ENCODE assay signal across 15 cellular contexts in the genomic region with DNA sequence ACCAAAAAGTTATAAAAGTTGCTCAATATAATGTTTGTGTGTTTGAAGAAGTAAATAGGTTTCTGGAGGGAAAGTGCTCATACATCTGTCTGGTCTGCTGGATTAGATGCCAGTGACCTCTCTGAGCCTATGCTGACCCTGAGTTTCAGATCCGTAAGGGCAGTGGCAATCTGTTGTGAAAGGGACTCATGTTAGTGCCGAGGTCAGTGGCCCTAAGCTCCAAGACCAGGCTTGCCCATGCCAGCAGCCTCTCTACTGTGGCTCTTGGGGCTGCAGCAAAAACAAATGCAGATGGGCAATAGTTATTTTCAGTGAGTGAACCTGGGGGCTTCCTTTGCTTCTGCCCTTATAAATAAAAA. TPM values are rescaled to one million over a fixed set of nuclear protein-coding genes. Genes with fewer than 3 reads are reported as not detected.
DNase-seq lines count a peak whose midpoint lies in the region; ATAC-seq and TF ChIP-seq lines count a peak whose summit lies in the region.
"Had no signal": no experiment of that assay in that cellular context is flagged by ENCODE, and none has a peak within 500 bp of the region (broad histone marks: within the 10 kb centered on the region; RNA-seq: fewer than 3 reads in every experiment).

No MANE protein-coding gene starts in this region.

- H3K4me1 ChIP-seq in left ventricle myocardium inferior: no peaks in the 10 kb centered on the region
- H3K4me1 ChIP-seq in neutrophil (ENCODE audit: control insufficient read depth in 1 of 2, insufficient read depth in 1 of 2, low read depth in 1 of 2, low read length in 1 of 2): peaks cover 20 to 23% of the 10 kb centered on the region in 2 experiments
- no peaks in the 10 kb centered on the region for H3K4me1 ChIP-seq in prostate gland (replicated peaks)
- no peaks in the 10 kb centered on the region for H3K4me1 ChIP-seq in endodermal cell (ENCODE audit: control insufficient read depth, insufficient read depth, low read length)

- H3K4me3 ChIP-seq in left ventricle myocardium inferior (no peak overlapping the region), neutrophil (ENCODE audit: low read depth in 1 of 2, low read length in 1 of 2) (no peak overlapping the region), prostate gland (no peak overlapping the region), endodermal cell (ENCODE audit: low read length) (no peak overlapping the region)

- TF ChIP-seq CTCF in left ventricle myocardium inferior (IDR thresholded peaks at IDR 0.05; ENCODE audit: borderline replicate concordance) (no peak), neutrophil (IDR thresholded peaks at IDR 0.05) (no peak), prostate gland (IDR thresholded peaks at IDR 0.05) (no peak), endodermal cell (conservative IDR thresholded peaks at IDR 0.05) (no peak)

- no peak overlapping the region for H3K27ac Mint-ChIP-seq in activated CD4-positive, alpha-beta T cell treated with anti-CD3 and anti-CD28 coated beads, Interleukin-2, amount 10 ng/mL, durations not matched to agents 7 days and 5 days
- no peak overlapping the region for H3K27ac Mint-ChIP-seq in endodermal cell
- H3K27ac Mint-ChIP-seq: CD8-positive, alpha-beta memory T cell had no signal

- DNase-seq in Right ventricle myocardium superior (no peak), cardiac septum (ENCODE audit: low spot score) (no peak), left ventricle myocardium inferior (no peak), prostate gland (ENCODE audit: low spot score) (no peak), AG08396 (ENCODE audit: low spot score) (no peak), endodermal cell (no peak)
- no peak for DNase-seq in activated CD4-positive, alpha-beta T cell treated with anti-CD3 and anti-CD28 coated beads, Interleukin-2, amount 10 ng/mL, durations not matched to agents 7 days and 5 days
- DNase-seq: DMS79 treated with DMSO at 0.1 percent for 48 hours, GOT3, NCI-H1694, NCI-H446 treated with DMSO at 0.1 percent for 48 hours had no signal

- CTCF ChIA-PET in activated CD4-positive, alpha-beta T cell treated with anti-CD3 and anti-CD28 coated beads, Interleukin-2, amount 10 ng/mL, durations not matched to agents 7 days and 5 days (lab: Charles Lee): interaction anchor here (2.1 kb wide), 1 partner anchor 13 kb away, joined by 10 read pairs; no protein-coding TSS in a partner anchor

- H3K27me3 Mint-ChIP-seq in activated CD4-positive, alpha-beta T cell treated with anti-CD3 and anti-CD28 coated beads, Interleukin-2, amount 10 ng/mL, durations not matched to agents 7 days and 5 days: peaks cover 25% of the 10 kb centered on the region
- H3K27me3 Mint-ChIP-seq in endodermal cell (ENCODE audit: insufficient read depth): no peaks in the 10 kb centered on the region

- H3K9me3 ChIP-seq in left ventricle myocardium inferior (replicated peaks) (peaks cover 12% of the 10 kb centered on the region), neutrophil (peaks cover 8% of the 10 kb centered on the region), prostate gland (no peaks in the 10 kb centered on the region), endodermal cell (ENCODE audit: control insufficient read depth, low read length) (peaks cover 18% of the 10 kb centered on the region)

- peak; percentile 68 for ATAC-seq in Right ventricle myocardium superior (ENCODE audit: poor library complexity)

- no peak overlapping the region for H3K9ac ChIP-seq in endodermal cell (ENCODE audit: extremely low read depth, low read length, poor library complexity, severe bottlenecking)

- no peak overlapping the region for H3K4me3 Mint-ChIP-seq in activated CD4-positive, alpha-beta T cell treated with anti-CD3 and anti-CD28 coated beads, Interleukin-2, amount 10 ng/mL, durations not matched to agents 7 days and 5 days
- H3K4me3 Mint-ChIP-seq in endodermal cell: no peak overlapping the region
- H3K4me3 Mint-ChIP-seq: CD8-positive, alpha-beta memory T cell had no signal

- H3K27ac ChIP-seq in left ventricle myocardium inferior (replicated peaks) (peak overlapping the region; percentile 27), neutrophil (peak overlapping the region; percentile 51), prostate gland (no peak overlapping the region), endodermal cell (ENCODE audit: low read depth, low read length) (no peak overlapping the region)

- no peaks in the 10 kb centered on the region for H3K36me3 ChIP-seq in left ventricle myocardium inferior
- no peaks in the 10 kb centered on the region for H3K36me3 ChIP-seq in neutrophil
- H3K36me3 ChIP-seq in prostate gland: no peaks in the 10 kb centered on the region
- H3K36me3 ChIP-seq in endodermal cell (ENCODE audit: control insufficient read depth, insufficient read depth, low read length): no peaks in the 10 kb centered on the region

- POLR2A ChIA-PET in activated CD4-positive, alpha-beta T cell treated with anti-CD3 and anti-CD28 coated beads, Interleukin-2, amount 10 ng/mL, durations not matched to agents 7 days and 5 days (lab: Charles Lee): no interaction called here

- H3K4me1 Mint-ChIP-seq in activated CD4-positive, alpha-beta T cell treated with anti-CD3 and anti-CD28 coated beads, Interleukin-2, amount 10 ng/mL, durations not matched to agents 7 days and 5 days: no peaks in the 10 kb centered on the region
- H3K4me1 Mint-ChIP-seq in endodermal cell: peaks cover 12% of the 10 kb centered on the region
- H3K4me1 Mint-ChIP-seq: CD8-positive, alpha-beta memory T cell had no signal

- intact Hi-C loops in Right ventricle myocardium superior (cut with DNase I) (no loop called here), cardiac septum (cut with DNase I) (loop anchor here (5.0 kb wide), 1 partner anchor 430 kb away; no protein-coding TSS in a partner anchor), left ventricle myocardium inferior (cut with micrococcal nuclease) (no loop called here), prostate gland (cut with DNase I) (no loop called here)

- H3K9me3 Mint-ChIP-seq in activated CD4-positive, alpha-beta T cell treated with anti-CD3 and anti-CD28 coated beads, Interleukin-2, amount 10 ng/mL, durations not matched to agents 7 days and 5 days: peaks cover 6% of the 10 kb centered on the region
- no peaks in the 10 kb centered on the region for H3K9me3 Mint-ChIP-seq in endodermal cell

- TF ChIP-seq POLR2A in prostate gland (IDR thresholded peaks at IDR 0.05): no peak

- WGBS in prostate gland: 52% methylated on average over 2 of the region's 2 CpGs
- WGBS in endodermal cell (ENCODE audit: insufficient coverage in 1 of 2, insufficient read length in 1 of 2), 2 experiments: 86 to 100% methylated on average over 2 of the region's 2 CpGs

- no peaks in the 10 kb centered on the region for H3K36me3 Mint-ChIP-seq in activated CD4-positive, alpha-beta T cell treated with anti-CD3 and anti-CD28 coated beads, Interleukin-2, amount 10 ng/mL, durations not matched to agents 7 days and 5 days (ENCODE audit: low read depth)
- H3K36me3 Mint-ChIP-seq in endodermal cell (ENCODE audit: low read depth): no peaks in the 10 kb centered on the region
- H3K36me3 Mint-ChIP-seq: CD8-positive, alpha-beta memory T cell had no signal

- H3K27me3 ChIP-seq in left ventricle myocardium inferior (ENCODE audit: low read depth) (peaks cover 24% of the 10 kb centered on the region), neutrophil (no peaks in the 10 kb centered on the region), prostate gland (replicated peaks; ENCODE audit: insufficient read depth) (no peaks in the 10 kb centered on the region), endodermal cell (ENCODE audit: control insufficient read depth, insufficient read depth, low read length, poor library complexity, severe bottlenecking) (no peaks in the 10 kb centered on the region)

RNA-seq across cellular contexts. Expression of a gene that starts 9.2 kb away (rescaled TPM):
- total RNA-seq in Right ventricle myocardium superior (1.1 TPM), cardiac septum (0.62 TPM), left ventricle myocardium inferior (0.93 TPM), prostate gland (1 to 10 TPM in 1 of 2 donors, not detected in 1; 1.5 TPM), endodermal cell (under 1 TPM in 1 of 2 donors, not detected in 1; 0.31 TPM)
- total RNA-seq in activated CD4-positive, alpha-beta T cell treated with anti-CD3 and anti-CD28 coated beads, Interleukin-2, amount 10 ng/mL, durations not matched to agents 7 days and 5 days: not detected
- not detected for polyA plus RNA-seq in endodermal cell (2013, experiment 1 of 2)
- polyA plus RNA-seq in endodermal cell (2013, experiment 2 of 2): not detected
- total RNA-seq: A172; CD8-positive, alpha-beta memory T cell had no signal
- polyA plus RNA-seq: BJ; CD8-positive, alpha-beta memory T cell had no signal

RNA-seq across cellular contexts. Expression of a gene that starts 28.3 kb away (rescaled TPM):
- total RNA-seq in Right ventricle myocardium superior (15.2 TPM), cardiac septum (8.8 TPM), left ventricle myocardium inferior (13.9 TPM), prostate gland (10 to 100 TPM in 1 of 2 donors, 1 to 10 TPM in 1; 2.1 to 10.6 TPM), endodermal cell (not detected)
- not detected for total RNA-seq in activated CD4-positive, alpha-beta T cell treated with anti-CD3 and anti-CD28 coated beads, Interleukin-2, amount 10 ng/mL, durations not matched to agents 7 days and 5 days
- not detected for polyA plus RNA-seq in endodermal cell (2013, experiment 1 of 2)
- polyA plus RNA-seq in endodermal cell (2013, experiment 2 of 2): not detected
- total RNA-seq: A172 had no signal
- polyA plus RNA-seq: BJ; CD8-positive, alpha-beta memory T cell had no signal

Comparison
In these comparisons a context has a peak if more than half of its experiments do, and no peak if none do; other contexts are left out.
1. H3K27ac ChIP-seq: peak in left ventricle myocardium inferior (single experiment) and neutrophil (single experiment); none in prostate gland (0 of 2) and endodermal cell (single experiment).